In genomic region chr2:239832101-239832994, GRCh38 we compare ENCODE assay signal across 19 cellular contexts.
DNase-seq lines count a peak whose midpoint lies in the region; ATAC-seq and TF ChIP-seq lines count a peak whose summit lies in the region.
"Had no signal": no experiment of that assay in that cellular context is flagged by ENCODE, and none has a peak within 500 bp of the region (broad histone marks: within the 10 kb centered on the region; RNA-seq: fewer than 3 reads in every experiment).

No MANE protein-coding gene starts in this region.

- H3K4me1 ChIP-seq in right cardiac atrium (ENCODE audit: control insufficient read depth, insufficient read depth, low read length): no peaks in the 10 kb centered on the region
- H3K4me1 ChIP-seq: colonic mucosa, foreskin keratinocyte, pancreas had no signal

- no peaks in the 10 kb centered on the region for H3K36me3 Mint-ChIP-seq in type B pancreatic cell

- H3K4me3 Mint-ChIP-seq in type B pancreatic cell: no peak overlapping the region
- H3K4me3 Mint-ChIP-seq: CD4-positive, alpha-beta T cell; stimulated activated naive B cell treated with anti-CD40 and anti-IgM and Interleukin-4, amounts not matched to agents 10 μg/mL and 1 μg/mL and 100 μg/mL, for 72 hours had no signal

- 82% methylated on average over 15 of the region's 15 CpGs for WGBS in right cardiac atrium

- DNase-seq in cardiac septum (ENCODE audit: low spot score): peak; percentile 29
- no peak for DNase-seq in right cardiac atrium
- DNase-seq in activated CD8-positive, alpha-beta memory T cell treated with anti-CD3 and anti-CD28 coated beads, Interleukin-2, amount 50 U/mL, for 48 hours: peak; percentile 38
- peak; percentile 79 for DNase-seq in mesenteric fat pad (ENCODE audit: low spot score)
- peak; percentile 55 for DNase-seq in type B pancreatic cell (ENCODE audit: extremely low spot score, unreplicated experiment)
- no peak for DNase-seq in activated CD4-positive, alpha-beta T cell treated with anti-CD3 and anti-CD28 coated beads, Interleukin-2, amount 50 U/mL, for 4 hours
- DNase-seq: brain microvascular endothelial cell; CD4-positive, alpha-beta T cell; foreskin keratinocyte; GDM1; GM23248; NCI-H345; pancreas; stimulated activated naive B cell treated with anti-CD40 and anti-IgM and Interleukin-4, amounts not matched to agents 10 μg/mL and 1 μg/mL and 100 μg/mL, for 72 hours; T-helper 2 cell had no signal

- H3K4me3 ChIP-seq in right cardiac atrium (ENCODE audit: low read length): no peak overlapping the region
- H3K4me3 ChIP-seq: colonic mucosa, GM23248, pancreas, tibial artery had no signal

- H3K27ac ChIP-seq in right cardiac atrium (ENCODE audit: low read length): no peak overlapping the region
- H3K27ac ChIP-seq: brain microvascular endothelial cell, colonic mucosa, foreskin keratinocyte, GM23248, pancreas, tibial artery had no signal

- no peak for TF ChIP-seq CTCF in type B pancreatic cell (conservative IDR thresholded peaks at IDR 0.05)

- no peaks in the 10 kb centered on the region for H3K9me3 Mint-ChIP-seq in type B pancreatic cell
- H3K9me3 Mint-ChIP-seq: CD4-positive, alpha-beta T cell had no signal

- H3K27me3 Mint-ChIP-seq in type B pancreatic cell: peaks cover 4% of the 10 kb centered on the region
- H3K27me3 Mint-ChIP-seq: CD4-positive, alpha-beta T cell had no signal

- H3K9me3 ChIP-seq in right cardiac atrium (ENCODE audit: control insufficient read depth, low read length): no peaks in the 10 kb centered on the region
- H3K9me3 ChIP-seq: colonic mucosa, pancreas, tibial artery had no signal

- H3K4me1 Mint-ChIP-seq in type B pancreatic cell (ENCODE audit: unreplicated experiment): peaks cover 16% of the 10 kb centered on the region
- H3K4me1 Mint-ChIP-seq: stimulated activated naive B cell treated with anti-CD40 and anti-IgM and Interleukin-4, amounts not matched to agents 10 μg/mL and 1 μg/mL and 100 μg/mL, for 72 hours had no signal

- no peaks in the 10 kb centered on the region for H3K27me3 ChIP-seq in right cardiac atrium (ENCODE audit: control insufficient read depth, insufficient read depth)
- H3K27me3 ChIP-seq: brain microvascular endothelial cell, colonic mucosa, foreskin keratinocyte, pancreas, tibial artery had no signal

- H3K27ac Mint-ChIP-seq in type B pancreatic cell: no peak overlapping the region
- H3K27ac Mint-ChIP-seq: CD4-positive, alpha-beta T cell; stimulated activated naive B cell treated with anti-CD40 and anti-IgM and Interleukin-4, amounts not matched to agents 10 μg/mL and 1 μg/mL and 100 μg/mL, for 72 hours had no signal

- ATAC-seq in right cardiac atrium (no peak), HG03354 (IDR thresholded peaks at IDR 0.05; ENCODE audit: poor library complexity, severe bottlenecking, unreplicated experiment) (no peak), GM18867 (IDR thresholded peaks at IDR 0.05; ENCODE audit: unreplicated experiment) (no peak)
- ATAC-seq: foreskin keratinocyte; pancreas; stimulated activated naive B cell treated with anti-CD40 and anti-IgM and Interleukin-4, amounts not matched to agents 10 μg/mL and 1 μg/mL and 100 μg/mL, for 72 hours had no signal

- intact Hi-C loops in cardiac septum (cut with DNase I) (no loop called here), right cardiac atrium (cut with DNase I) (no loop called here)

Comparison
In these comparisons a context has a peak if more than half of its experiments do, and no peak if none do; other contexts are left out.
1. DNase-seq: peak in cardiac septum (single experiment), activated CD8-positive, alpha-beta memory T cell treated with anti-CD3 and anti-CD28 coated beads, Interleukin-2, amount 50 U/mL, for 48 hours (single experiment), mesenteric fat pad (single experiment) and type B pancreatic cell (single experiment); none in right cardiac atrium (0 of 3) and activated CD4-positive, alpha-beta T cell treated with anti-CD3 and anti-CD28 coated beads, Interleukin-2, amount 50 U/mL, for 4 hours (0 of 2).